ENCODE assay signal across 21 cellular contexts in genomic region chr11:72581067-72581466, GRCh38.
DNase-seq lines count a peak whose midpoint lies in the region; ATAC-seq, FAIRE-seq and TF ChIP-seq lines count a peak whose summit lies in the region.
"Had no signal": no experiment of that assay in that cellular context is flagged by ENCODE, and none has a peak within 500 bp of the region (broad histone marks: within the 10 kb centered on the region; RNA-seq: fewer than 3 reads in every experiment).

No MANE protein-coding gene starts in this region.

- H3K27ac Mint-ChIP-seq in CD14-positive monocyte = peak overlapping the region in 2 of 7 donors; percentile 21 to 72
- no peak overlapping the region for H3K27ac Mint-ChIP-seq in endodermal cell
- H3K27ac Mint-ChIP-seq in stimulated activated effector memory CD8-positive, alpha-beta T cell treated with anti-CD3 and anti-CD28 coated beads, Interleukin-12 subunit alpha, Interleukin-12 subunit beta, amount 100 ng/mL, for 72 hours = peak overlapping the region; percentile 40

- intact Hi-C loops in Right ventricle myocardium inferior (cut with DNase I) = no loop called here
- intact Hi-C loops in heart right ventricle (cut with DNase I) = loop anchor here in 1 of 10 donors (10.0 kb wide), 1 partner anchor 214 kb away; the partner anchor contains the start of gene STARD10
- intact Hi-C loops in CD14-positive monocyte (cut with micrococcal nuclease) = no loop called here

- H3K4me3 Mint-ChIP-seq in CD14-positive monocyte (no peak overlapping the region), endodermal cell (no peak overlapping the region)
- H3K4me3 Mint-ChIP-seq in stimulated activated effector memory CD8-positive, alpha-beta T cell treated with anti-CD3 and anti-CD28 coated beads, Interleukin-12 subunit alpha, Interleukin-12 subunit beta, amount 100 ng/mL, for 72 hours = no peak overlapping the region

- H3K4me1 ChIP-seq in heart right ventricle = peaks cover 0 to 18% (median 0%) of the 10 kb centered on the region in 9 donors
- no peaks in the 10 kb centered on the region for H3K4me1 ChIP-seq in endodermal cell (ENCODE audit: control insufficient read depth, insufficient read depth, low read length)
- H3K4me1 ChIP-seq: SJSA1 had no signal

- H3K4me1 Mint-ChIP-seq in CD14-positive monocyte (peaks cover 26% of the 10 kb centered on the region), endodermal cell (peaks cover 1% of the 10 kb centered on the region)
- H3K4me1 Mint-ChIP-seq in stimulated activated effector memory CD8-positive, alpha-beta T cell treated with anti-CD3 and anti-CD28 coated beads, Interleukin-12 subunit alpha, Interleukin-12 subunit beta, amount 100 ng/mL, for 72 hours = peaks cover 24% of the 10 kb centered on the region

- peaks cover 4 to 19% (median 5%) of the 10 kb centered on the region in 7 donors for H3K9me3 Mint-ChIP-seq in CD14-positive monocyte
- no peaks in the 10 kb centered on the region for H3K9me3 Mint-ChIP-seq in endodermal cell
- no peaks in the 10 kb centered on the region for H3K9me3 Mint-ChIP-seq in stimulated activated effector memory CD8-positive, alpha-beta T cell treated with anti-CD3 and anti-CD28 coated beads, Interleukin-12 subunit alpha, Interleukin-12 subunit beta, amount 100 ng/mL, for 72 hours
- H3K9me3 Mint-ChIP-seq: CD8-positive, alpha-beta memory T cell had no signal

- H3K9me3 ChIP-seq in heart right ventricle = no peaks in the 10 kb centered on the region
- H3K9me3 ChIP-seq in endodermal cell (ENCODE audit: control insufficient read depth, low read length) = no peaks in the 10 kb centered on the region
- H3K9me3 ChIP-seq: Peyer's patch, SJSA1 had no signal

- H3K27ac ChIP-seq in heart right ventricle (no peak overlapping the region), endodermal cell (ENCODE audit: low read depth, low read length) (no peak overlapping the region)
- H3K27ac ChIP-seq: Peyer's patch, SJSA1 had no signal

- ATAC-seq in Right ventricle myocardium inferior = no peak
- ATAC-seq in heart right ventricle = no peak
- no peak for ATAC-seq in stimulated activated effector memory CD8-positive, alpha-beta T cell treated with anti-CD3 and anti-CD28 coated beads, Interleukin-12 subunit alpha, Interleukin-12 subunit beta, amount 100 ng/mL, for 72 hours

- H3K27me3 ChIP-seq in heart right ventricle = peaks cover 0 to 20% (median 8%) of the 10 kb centered on the region in 7 donors
- H3K27me3 ChIP-seq in endodermal cell (ENCODE audit: control insufficient read depth, insufficient read depth, low read length, poor library complexity, severe bottlenecking) = peaks cover 44% of the 10 kb centered on the region
- H3K27me3 ChIP-seq: Peyer's patch, SJSA1 had no signal

- peak; percentile 22 for DNase-seq in Right ventricle myocardium inferior (ENCODE audit: missing footprints)
- DNase-seq in heart right ventricle = no peak
- peak; percentile 22 for DNase-seq in CD14-positive monocyte (ENCODE audit: low spot score)
- peak; percentile 27 for DNase-seq in endodermal cell
- no peak for DNase-seq in stimulated activated effector memory CD8-positive, alpha-beta T cell treated with anti-CD3 and anti-CD28 coated beads, Interleukin-12 subunit alpha, Interleukin-12 subunit beta, amount 100 ng/mL, for 72 hours (ENCODE audit: low spot score in 2 of 2)
- no peak for DNase-seq in frontal cortex (ENCODE audit: low spot score in 2 of 2)
- DNase-seq in stimulated activated CD4-positive, alpha-beta T cell treated with anti-CD3 and anti-CD28 coated beads, Interleukin-4, amount 100 ng/mL, for 24 hours = no peak
- DNase-seq: C1 segment of cervical spinal cord, Calu3, DMS153, KG1, NCI-H1694, NCI-H2081, NCI-H524 treated with DMSO at 0.1 percent for 48 hours, NCI-H82 had no signal

- H3K4me3 ChIP-seq in heart right ventricle (no peak overlapping the region), endodermal cell (ENCODE audit: low read length) (no peak overlapping the region)
- H3K4me3 ChIP-seq: Peyer's patch, SJSA1 had no signal

- FAIRE-seq in frontal cortex (lab: Jason Lieb, UNC) = no peak
- FAIRE-seq: G401.6, GM18507, H1 had no signal

- WGBS in heart right ventricle, 2 donors = 74 to 76% methylated on average over 5 of the region's 5 CpGs
- WGBS in endodermal cell (ENCODE audit: insufficient coverage in 1 of 2, insufficient read length in 1 of 2), 2 experiments = 82 to 95% methylated on average over 3 to 4 of the region's 5 CpGs

- TF ChIP-seq CTCF in heart right ventricle (IDR thresholded peaks at IDR 0.05) (no peak), CD14-positive monocyte (IDR thresholded peaks at IDR 0.05) (no peak), endodermal cell (conservative IDR thresholded peaks at IDR 0.05) (no peak)

- H3K27me3 Mint-ChIP-seq in CD14-positive monocyte (ENCODE audit: low read depth in 3 of 3) (peaks cover 26 to 46% (median 34%) of the 10 kb centered on the region in 3 donors), endodermal cell (ENCODE audit: insufficient read depth) (peaks cover 36% of the 10 kb centered on the region)

- no peak overlapping the region for H3K9ac ChIP-seq in endodermal cell (ENCODE audit: extremely low read depth, low read length, poor library complexity, severe bottlenecking)

- H3K36me3 ChIP-seq in heart right ventricle (peaks cover 0 to 86% (median 0%) of the 10 kb centered on the region in 9 donors), endodermal cell (ENCODE audit: control insufficient read depth, insufficient read depth, low read length) (no peaks in the 10 kb centered on the region)
- H3K36me3 ChIP-seq: SJSA1 had no signal

- H3K36me3 Mint-ChIP-seq in CD14-positive monocyte (peaks cover 2 to 3% of the 10 kb centered on the region in 2 donors), endodermal cell (ENCODE audit: low read depth) (no peaks in the 10 kb centered on the region)
- H3K36me3 Mint-ChIP-seq in stimulated activated effector memory CD8-positive, alpha-beta T cell treated with anti-CD3 and anti-CD28 coated beads, Interleukin-12 subunit alpha, Interleukin-12 subunit beta, amount 100 ng/mL, for 72 hours = no peaks in the 10 kb centered on the region
- H3K36me3 Mint-ChIP-seq: CD8-positive, alpha-beta memory T cell had no signal

Comparison
In these comparisons a context has a peak if more than half of its experiments do, and no peak if none do; other contexts are left out.
1. DNase-seq: peak in Right ventricle myocardium inferior (single experiment), CD14-positive monocyte (single experiment) and endodermal cell (single experiment); none in heart right ventricle (0 of 2), stimulated activated effector memory CD8-positive, alpha-beta T cell treated with anti-CD3 and anti-CD28 coated beads, Interleukin-12 subunit alpha, Interleukin-12 subunit beta, amount 100 ng/mL, for 72 hours (0 of 2), frontal cortex (0 of 2) and stimulated activated CD4-positive, alpha-beta T cell treated with anti-CD3 and anti-CD28 coated beads, Interleukin-4, amount 100 ng/mL, for 24 hours (single experiment).